Comparison of ENCODE assay signal across 17 cellular contexts in the genomic region with DNA sequence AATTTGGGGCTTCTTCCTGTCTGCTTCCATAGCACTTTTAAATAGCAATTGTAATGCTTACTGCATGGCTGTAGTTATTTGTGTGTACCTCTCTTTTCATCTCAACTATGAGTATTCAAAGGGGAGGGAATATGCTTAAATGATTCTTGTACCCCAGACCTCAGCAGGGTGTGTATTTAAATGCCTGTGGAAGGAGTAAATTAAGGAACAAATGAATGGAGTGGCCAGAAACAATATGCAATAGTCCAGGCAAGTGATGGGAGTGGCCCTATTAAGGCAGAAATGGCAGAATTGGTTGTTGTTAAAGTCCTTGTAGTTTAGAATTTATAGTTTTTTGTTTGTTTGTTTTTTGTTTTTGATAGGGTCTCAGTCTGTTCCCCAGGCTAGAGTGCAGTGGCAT. TPM values are rescaled to one million over a fixed set of nuclear protein-coding genes. Genes with fewer than 3 reads are reported as not detected.
DNase-seq lines count a peak whose midpoint lies in the region; ATAC-seq and TF ChIP-seq lines count a peak whose summit lies in the region.
"Had no signal": no experiment of that assay in that cellular context is flagged by ENCODE, and none has a peak within 500 bp of the region (broad histone marks: within the 10 kb centered on the region; RNA-seq: fewer than 3 reads in every experiment).

No MANE protein-coding gene starts in this region.

- H3K4me1 Mint-ChIP-seq in neural crest cell = peaks cover 32% of the 10 kb centered on the region

- CTCF ChIA-PET in SK-N-SH (lab: Yijun Ruan, JAX) = interaction anchor here (1.5 kb wide), 1 partner anchor 16 kb away, joined by 3 read pairs; no protein-coding TSS in a partner anchor

- TF ChIP-seq CTCF in SK-N-SH (IDR thresholded peaks at IDR 0.05) = no peak
- TF ChIP-seq CTCF in neural crest cell (conservative IDR thresholded peaks at IDR 0.05) = no peak
- no peak for TF ChIP-seq CTCF in lower lobe of right lung (IDR thresholded peaks at IDR 0.05)

- H3K27ac ChIP-seq in SK-N-SH (ENCODE audit: low read depth in 2 of 2, low read length in 1 of 2) = no peak overlapping the region
- H3K27ac ChIP-seq in HUES64 (ENCODE audit: low read depth, low read length) = no peak overlapping the region
- H3K27ac ChIP-seq in lower lobe of right lung = no peak overlapping the region

- peak overlapping the region; percentile 93 for H2AFZ ChIP-seq in SK-N-SH (ENCODE audit: low read depth)

- no peaks in the 10 kb centered on the region for H3K9me3 ChIP-seq in SK-N-SH
- H3K9me3 ChIP-seq in HUES64 (ENCODE audit: insufficient read depth, low read depth, low read length) = no peaks in the 10 kb centered on the region
- H3K9me3 ChIP-seq in adipocyte (ENCODE audit: control insufficient read depth, low read length) = no peaks in the 10 kb centered on the region
- no peaks in the 10 kb centered on the region for H3K9me3 ChIP-seq in lower lobe of right lung

- 0 out of 2 replicates have a peak overlapping the region, but pooled peaks have one; percentile 87 for H3K4me2 ChIP-seq in SK-N-SH

- TF ChIP-seq EP300 in SK-N-SH (IDR thresholded peaks at IDR 0.05; ENCODE audit: borderline replicate concordance in 1 of 2, low read depth in 1 of 2, low read length in 1 of 2) = no peak

- H3K4me3 ChIP-seq in SK-N-SH (ENCODE audit: low read depth in 2 of 2, low read length in 1 of 2) (no peak overlapping the region), HUES64 (ENCODE audit: low read length) (peak overlapping the region; percentile 69; the same call in 1 of the 2 replicates), adipocyte (ENCODE audit: low read length) (peak overlapping the region; percentile 94), lower lobe of right lung (no peak overlapping the region)

- H3K9me2 ChIP-seq in SK-N-SH = no peaks in the 10 kb centered on the region

- peaks cover 2% of the 10 kb centered on the region; the same call in 1 of the 2 replicates for H3K79me2 ChIP-seq in SK-N-SH (ENCODE audit: insufficient read depth)

- POLR2A ChIA-PET in SK-N-SH (lab: Yijun Ruan, JAX) = no interaction called here

- H3K9me3 Mint-ChIP-seq in neural crest cell = no peaks in the 10 kb centered on the region

- H3K4me1 ChIP-seq in SK-N-SH (ENCODE audit: control insufficient read depth in 1 of 2, insufficient read depth in 2 of 2, low read depth in 1 of 2, low read length in 1 of 2) (peaks cover 8% of the 10 kb centered on the region in 2 experiments; a peak in 3 of 4 replicates), HUES64 (ENCODE audit: insufficient read depth, low read length) (peaks cover 7% of the 10 kb centered on the region; the same call in 1 of the 2 replicates), adipocyte (ENCODE audit: control insufficient read depth, insufficient read depth, low read length) (peaks cover 14% of the 10 kb centered on the region), lower lobe of right lung (peaks cover 21% of the 10 kb centered on the region)

- H3K27me3 ChIP-seq in SK-N-SH (ENCODE audit: insufficient read depth) = no peaks in the 10 kb centered on the region
- H3K27me3 ChIP-seq in HUES64 (ENCODE audit: insufficient read depth, low read length) = no peaks in the 10 kb centered on the region
- H3K27me3 ChIP-seq in adipocyte (replicated peaks; ENCODE audit: control insufficient read depth, insufficient read depth, low read length) = no peaks in the 10 kb centered on the region
- H3K27me3 ChIP-seq in lower lobe of right lung (ENCODE audit: low read depth) = no peaks in the 10 kb centered on the region

- H3K9ac ChIP-seq in SK-N-SH = peak overlapping the region; percentile 82; the same call in 1 of the 2 replicates
- no peak overlapping the region for H3K9ac ChIP-seq in HUES64 (ENCODE audit: low read depth, low read length)
- H3K9ac ChIP-seq in adipocyte (ENCODE audit: low read length) = no peak overlapping the region

- ATAC-seq in SK-N-SH treated with all-trans-retinoic acid at 6 μM for 48 hours = no peak
- no peak for ATAC-seq in lower lobe of right lung
- ATAC-seq: activated CD4-positive, CD25-positive, alpha-beta regulatory T cell treated with anti-CD3 and anti-CD28 coated beads, Interleukin-2, amount 50 U/mL, for 24 hours; left lobe of liver had no signal

- no peaks in the 10 kb centered on the region for H3F3A ChIP-seq in SK-N-SH (replicated peaks; ENCODE audit: insufficient read depth)

- no peaks in the 10 kb centered on the region for H3K27me3 Mint-ChIP-seq in neural crest cell (ENCODE audit: low read depth)

- intact Hi-C loops in lower lobe of right lung (cut with DNase I) = no loop called here

- H3K36me3 Mint-ChIP-seq in neural crest cell (ENCODE audit: low read depth) = no peaks in the 10 kb centered on the region

- no peaks in the 10 kb centered on the region for H4K20me1 ChIP-seq in SK-N-SH (ENCODE audit: insufficient read depth)

- no peak overlapping the region for H3K27ac Mint-ChIP-seq in neural crest cell (ENCODE audit: unreplicated experiment)

- DNase-seq in SK-N-SH (no peak), adipocyte (ENCODE audit: low read depth) (no peak), neural crest cell (ENCODE audit: low read depth, low spot score) (no peak), NCI-H526 treated with DMSO at 0.1 percent for 48 hours (lab: John Stamatoyannopoulos, UW) (no peak), cortex of kidney (lab: John Stamatoyannopoulos, UW) (no peak), lower lobe of right lung (no peak)
- DNase-seq: 8988T; amniotic stem cell; effector CD4-positive, alpha-beta T cell; NCI-H524; posterior cingulate gyrus; Right ventricle myocardium superior; stimulated activated CD4-positive, alpha-beta T cell treated with anti-CD3 and anti-CD28 coated beads, Interleukin-4, amount 100 ng/mL, for 24 hours had no signal

- H3K4me3 Mint-ChIP-seq in neural crest cell = peak overlapping the region; percentile 97

- no peak for TF ChIP-seq RAD21 in SK-N-SH (IDR thresholded peaks at IDR 0.05; ENCODE audit: low read length)

- H3K36me3 ChIP-seq in SK-N-SH (replicated peaks in 1 of 2; ENCODE audit: control insufficient read depth in 1 of 2, insufficient read depth in 2 of 2, low read length in 1 of 2) (peaks cover 0 to 5% of the 10 kb centered on the region in 2 experiments), HUES64 (ENCODE audit: insufficient read depth, low read length) (peaks cover 12% of the 10 kb centered on the region), adipocyte (ENCODE audit: control insufficient read depth, insufficient read depth, low read length, severe bottlenecking) (no peaks in the 10 kb centered on the region), lower lobe of right lung (no peaks in the 10 kb centered on the region)

TF ChIP-seq in SK-N-SH, 30 proteins besides CTCF, POLR2A, EP300 and RAD21:
- TF ChIP-seq, protein P1, sequence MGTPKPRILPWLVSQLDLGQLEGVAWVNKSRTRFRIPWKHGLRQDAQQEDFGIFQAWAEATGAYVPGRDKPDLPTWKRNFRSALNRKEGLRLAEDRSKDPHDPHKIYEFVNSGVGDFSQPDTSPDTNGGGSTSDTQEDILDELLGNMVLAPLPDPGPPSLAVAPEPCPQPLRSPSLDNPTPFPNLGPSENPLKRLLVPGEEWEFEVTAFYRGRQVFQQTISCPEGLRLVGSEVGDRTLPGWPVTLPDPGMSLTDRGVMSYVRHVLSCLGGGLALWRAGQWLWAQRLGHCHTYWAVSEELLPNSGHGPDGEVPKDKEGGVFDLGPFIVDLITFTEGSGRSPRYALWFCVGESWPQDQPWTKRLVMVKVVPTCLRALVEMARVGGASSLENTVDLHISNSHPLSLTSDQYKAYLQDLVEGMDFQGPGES (IDR thresholded peaks at IDR 0.05; ENCODE audit: low read depth, low read length) = no peak
TF ChIP-seq in SK-N-SH: peak in this region for 0.

TF ChIP-seq in SK-N-SH treated with all-trans-retinoic acid at 6 μM for 48 hours, 23 proteins besides CTCF, POLR2A, EP300 and RAD21:
- TF ChIP-seq PPARA (CRISPR knock-in tag; IDR thresholded peaks at IDR 0.05; ENCODE audit: borderline replicate concordance) (no peak), ZFP30 (CRISPR knock-in tag; IDR thresholded peaks at IDR 0.05) (no peak), TCF4 (CRISPR knock-in tag; IDR thresholded peaks at IDR 0.05; ENCODE audit: borderline replicate concordance) (no peak), ZFP3 (CRISPR knock-in tag; IDR thresholded peaks at IDR 0.05) (no peak), ARNTL (CRISPR knock-in tag; IDR thresholded peaks at IDR 0.05; ENCODE audit: borderline replicate concordance, low read depth) (no peak), ZNF8 (CRISPR knock-in tag; IDR thresholded peaks at IDR 0.05) (no peak), SNAI2 (CRISPR knock-in tag; IDR thresholded peaks at IDR 0.05) (no peak), TOX (CRISPR knock-in tag; IDR thresholded peaks at IDR 0.05; ENCODE audit: borderline replicate concordance) (no peak), RARB (CRISPR knock-in tag; IDR thresholded peaks at IDR 0.05) (no peak), ESRRG (CRISPR knock-in tag; IDR thresholded peaks at IDR 0.05) (no peak), ZNF565 (CRISPR knock-in tag; conservative IDR thresholded peaks at IDR 0.05; ENCODE audit: low read depth) (no peak), BACH2 (CRISPR knock-in tag; IDR thresholded peaks at IDR 0.05; ENCODE audit: borderline replicate concordance) (no peak)
- TF ChIP-seq, protein P2, sequence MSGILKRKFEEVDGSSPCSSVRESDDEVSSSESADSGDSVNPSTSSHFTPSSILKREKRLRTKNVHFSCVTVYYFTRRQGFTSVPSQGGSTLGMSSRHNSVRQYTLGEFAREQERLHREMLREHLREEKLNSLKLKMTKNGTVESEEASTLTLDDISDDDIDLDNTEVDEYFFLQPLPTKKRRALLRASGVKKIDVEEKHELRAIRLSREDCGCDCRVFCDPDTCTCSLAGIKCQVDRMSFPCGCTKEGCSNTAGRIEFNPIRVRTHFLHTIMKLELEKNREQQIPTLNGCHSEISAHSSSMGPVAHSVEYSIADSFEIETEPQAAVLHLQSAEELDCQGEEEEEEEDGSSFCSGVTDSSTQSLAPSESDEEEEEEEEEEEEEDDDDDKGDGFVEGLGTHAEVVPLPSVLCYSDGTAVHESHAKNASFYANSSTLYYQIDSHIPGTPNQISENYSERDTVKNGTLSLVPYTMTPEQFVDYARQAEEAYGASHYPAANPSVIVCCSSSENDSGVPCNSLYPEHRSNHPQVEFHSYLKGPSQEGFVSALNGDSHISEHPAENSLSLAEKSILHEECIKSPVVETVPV (CRISPR knock-in tag; IDR thresholded peaks at IDR 0.05) = no peak

RNA-seq across cellular contexts. Expression of a gene that starts 1.5 kb away (rescaled TPM):
- polyA plus RNA-seq in SK-N-SH (2012; rRNA removed) = 5.2 and 6.0 TPM in 2 replicates
- polyA plus RNA-seq in SK-N-SH (2012; cell fraction: cytosol; rRNA removed) = 5.2 and 6.3 TPM in 2 replicates
- polyA plus RNA-seq in SK-N-SH (2012; cell fraction: nucleus; rRNA removed) = 3.8 TPM in 2 replicates
- polyA plus RNA-seq in HUES64 (2013, experiment 1 of 2) = 4.1 TPM
- 10.1 TPM for polyA plus RNA-seq in HUES64 (2013, experiment 2 of 2)
- total RNA-seq in neural crest cell (14.6 and 16.7 TPM in 2 replicates), lower lobe of right lung (22.2 TPM)

RNA-seq across cellular contexts. Expression of a gene that starts 4.7 kb away (rescaled TPM):
- 5.6 and 7.7 TPM in 2 replicates for polyA plus RNA-seq in SK-N-SH (2012; rRNA removed)
- polyA plus RNA-seq in SK-N-SH (2012; cell fraction: cytosol; rRNA removed) = 2.9 and 4.0 TPM in 2 replicates
- 15.8 and 21.0 TPM in 2 replicates for polyA plus RNA-seq in SK-N-SH (2012; cell fraction: nucleus; rRNA removed)
- polyA plus RNA-seq in HUES64 (2013, experiment 1 of 2) = 11.3 TPM
- 9.9 TPM for polyA plus RNA-seq in HUES64 (2013, experiment 2 of 2)
- 24.3 TPM in 2 replicates for total RNA-seq in neural crest cell
- 56.7 TPM for total RNA-seq in lower lobe of right lung

Comparison
In these comparisons a context has a peak if more than half of its experiments do, and no peak if none do; other contexts are left out.
1. H3K4me3 ChIP-seq: peak in HUES64 (single experiment) and adipocyte (single experiment); none in SK-N-SH (0 of 2) and lower lobe of right lung (single experiment).